ENCODE assay signal across 2 cellular contexts in genomic region chrX:47144626-47145407, GRCh38.
TF ChIP-seq lines count a peak whose summit lies in the region.

Gene NDUFB11 (minus strand): TSS chrX:47144702. CDS start chrX:47144679, 23 bp downstream.
Gene RBM10 (plus strand): TSS chrX:47145221. CDS start chrX:47147482, 2,261 bp downstream.

TF ChIP-seq in IMR-90, 13 proteins besides CTCF, POLR2A, EP300 and RAD21:
- TF ChIP-seq SMC3 (IDR thresholded peaks at IDR 0.05; ENCODE audit: low read depth, low read length) (no peak), CEBPB (IDR thresholded peaks at IDR 0.05; ENCODE audit: low read depth, low read length) (peak; percentile 30), RFX5 (IDR thresholded peaks at IDR 0.05; ENCODE audit: low read depth, low read length) (0 out of 2 replicates have a peak, but pooled peaks have one; percentile 29), MAZ (IDR thresholded peaks at IDR 0.05; ENCODE audit: borderline replicate concordance, low read depth, low read length) (peak; percentile 56; the same call in 1 of the 2 replicates)

TF ChIP-seq in endothelial cell of umbilical vein, 7 proteins besides CTCF, POLR2A, EP300 and RAD21:
- TF ChIP-seq JUN (IDR thresholded peaks at IDR 0.05; ENCODE audit: borderline replicate concordance, insufficient read depth, insufficient read length, low read depth) (no peak), FOS (IDR thresholded peaks at IDR 0.05; ENCODE audit: borderline replicate concordance, insufficient read depth, low read length) (no peak), POLR2AphosphoS5 (IDR thresholded peaks at IDR 0.05; ENCODE audit: insufficient read depth, low read depth, low read length) (peak; percentile 70), EZH2 (IDR thresholded peaks at IDR 0.05; ENCODE audit: borderline replicate concordance, low read depth, low read length, severe bottlenecking) (no peak)
